Comparison of ENCODE assay signal across 16 cellular contexts in genomic region chr3:42428830-42429229, GRCh38. TPM values are rescaled to one million over a fixed set of nuclear protein-coding genes. Genes with fewer than 3 reads are reported as not detected.
DNase-seq lines count a peak whose midpoint lies in the region; ATAC-seq and TF ChIP-seq lines count a peak whose summit lies in the region.
"Had no signal": no experiment of that assay in that cellular context is flagged by ENCODE, and none has a peak within 500 bp of the region (broad histone marks: within the 10 kb centered on the region; RNA-seq: fewer than 3 reads in every experiment).

No MANE protein-coding gene starts in this region.

- H3K27ac ChIP-seq in neural cell (ENCODE audit: low read length): peak overlapping the region; percentile 84

- TF ChIP-seq CTCF in chondrocyte (IDR thresholded peaks at IDR 0.05) (no peak), neural cell (IDR thresholded peaks at IDR 0.05; ENCODE audit: poor library complexity, severe bottlenecking) (no peak)

- H3K4me3 ChIP-seq in neural cell (ENCODE audit: low read length): peak overlapping the region; percentile 49

- H3K36me3 ChIP-seq in neural cell (ENCODE audit: insufficient read depth, low read length): no peaks in the 10 kb centered on the region

- ATAC-seq in activated CD8-positive, alpha-beta memory T cell treated with anti-CD3 and anti-CD28 coated beads, Interleukin-2, amount 10 ng/mL, durations not matched to agents 7 days and 5 days: no peak
- ATAC-seq in GM19395 (IDR thresholded peaks at IDR 0.05; ENCODE audit: unreplicated experiment): no peak
- ATAC-seq: CD8-positive, alpha-beta T cell had no signal

- peaks cover 10% of the 10 kb centered on the region for H3K9me3 Mint-ChIP-seq in chondrocyte (ENCODE audit: low read depth)
- peaks cover 4% of the 10 kb centered on the region for H3K9me3 Mint-ChIP-seq in activated CD8-positive, alpha-beta memory T cell treated with anti-CD3 and anti-CD28 coated beads, Interleukin-2, amount 10 ng/mL, durations not matched to agents 7 days and 5 days (ENCODE audit: low read depth)

- peaks cover 3% of the 10 kb centered on the region for H3K9me3 ChIP-seq in neural cell (ENCODE audit: low read length)

- CTCF ChIA-PET in activated CD8-positive, alpha-beta memory T cell treated with anti-CD3 and anti-CD28 coated beads, Interleukin-2, amount 10 ng/mL, durations not matched to agents 7 days and 5 days (lab: Charles Lee): interaction anchor here (1.5 kb wide), 1 partner anchor 111 kb away, joined by 3 read pairs; no protein-coding TSS in a partner anchor

- H3K9me2 ChIP-seq in neural cell (ENCODE audit: insufficient read depth, low read length): no peaks in the 10 kb centered on the region

- peak; percentile 4 for DNase-seq in NCI-H2171 (lab: John Stamatoyannopoulos, UW)
- DNase-seq in chondrocyte (ENCODE audit: low spot score): no peak
- no peak for DNase-seq in activated CD8-positive, alpha-beta memory T cell treated with anti-CD3 and anti-CD28 coated beads, Interleukin-2, amount 10 ng/mL, durations not matched to agents 7 days and 5 days
- DNase-seq in stimulated activated CD4-positive, alpha-beta T cell treated with anti-CD3 and anti-CD28 coated beads, Interleukin-2, amount 100 ng/mL, for 24 hours: no peak
- no peak for DNase-seq in AML-193 (lab: John Stamatoyannopoulos, UW)
- DNase-seq: ACHN; Calu3; CD8-positive, alpha-beta T cell; DMS79 treated with DMSO at 0.1 percent for 48 hours; GF-D8; H9; IMR-90 had no signal

- H3K4me2 ChIP-seq in neural cell (ENCODE audit: low read length): peak overlapping the region; percentile 3

- peak; percentile 70 for TF ChIP-seq EP300 in neural cell (conservative IDR thresholded peaks at IDR 0.05; ENCODE audit: poor library complexity, severe bottlenecking)

- H3K27ac Mint-ChIP-seq in chondrocyte (ENCODE audit: unreplicated experiment): peak overlapping the region; percentile 53
- H3K27ac Mint-ChIP-seq in activated CD8-positive, alpha-beta memory T cell treated with anti-CD3 and anti-CD28 coated beads, Interleukin-2, amount 10 ng/mL, durations not matched to agents 7 days and 5 days: no peak overlapping the region
- H3K27ac Mint-ChIP-seq: CD8-positive, alpha-beta T cell; H9 had no signal

- H3F3A ChIP-seq in neural cell (ENCODE audit: insufficient read depth, low read length, poor library complexity, severe bottlenecking): no peaks in the 10 kb centered on the region

- H3K27me3 ChIP-seq in neural cell (ENCODE audit: insufficient read depth, low read depth, low read length): peaks cover 13% of the 10 kb centered on the region

- no peak for TF ChIP-seq RAD21 in neural cell (conservative IDR thresholded peaks at IDR 0.05)

- H4K20me1 ChIP-seq in neural cell (ENCODE audit: insufficient read depth): no peaks in the 10 kb centered on the region

- no peaks in the 10 kb centered on the region for H3K79me2 ChIP-seq in neural cell (replicated peaks; ENCODE audit: insufficient read depth, low read length)

- peaks cover 22% of the 10 kb centered on the region for H3K4me1 Mint-ChIP-seq in chondrocyte (ENCODE audit: low read depth)
- H3K4me1 Mint-ChIP-seq in activated CD8-positive, alpha-beta memory T cell treated with anti-CD3 and anti-CD28 coated beads, Interleukin-2, amount 10 ng/mL, durations not matched to agents 7 days and 5 days: no peaks in the 10 kb centered on the region

- H2AFZ ChIP-seq in neural cell (ENCODE audit: low read depth, low read length): no peak overlapping the region

- peaks cover 16% of the 10 kb centered on the region for H3K27me3 Mint-ChIP-seq in chondrocyte (ENCODE audit: low read depth)
- H3K27me3 Mint-ChIP-seq in activated CD8-positive, alpha-beta memory T cell treated with anti-CD3 and anti-CD28 coated beads, Interleukin-2, amount 10 ng/mL, durations not matched to agents 7 days and 5 days: peaks cover 26% of the 10 kb centered on the region

- no peak overlapping the region for H3K4me3 Mint-ChIP-seq in chondrocyte (ENCODE audit: unreplicated experiment)
- no peak overlapping the region for H3K4me3 Mint-ChIP-seq in activated CD8-positive, alpha-beta memory T cell treated with anti-CD3 and anti-CD28 coated beads, Interleukin-2, amount 10 ng/mL, durations not matched to agents 7 days and 5 days
- H3K4me3 Mint-ChIP-seq: CD8-positive, alpha-beta T cell; H9 had no signal

- H3K9ac ChIP-seq in neural cell (ENCODE audit: low read length): peak overlapping the region; percentile 44

- H3K36me3 Mint-ChIP-seq in chondrocyte (ENCODE audit: low read depth): no peaks in the 10 kb centered on the region
- H3K36me3 Mint-ChIP-seq in activated CD8-positive, alpha-beta memory T cell treated with anti-CD3 and anti-CD28 coated beads, Interleukin-2, amount 10 ng/mL, durations not matched to agents 7 days and 5 days: no peaks in the 10 kb centered on the region
- H3K36me3 Mint-ChIP-seq: CD8-positive, alpha-beta T cell had no signal

TF ChIP-seq in neural cell, 6 proteins besides CTCF, POLR2A, EP300 and RAD21:
- TF ChIP-seq REST (IDR thresholded peaks at IDR 0.05; ENCODE audit: borderline replicate concordance): no peak
- peak; percentile 27 for TF ChIP-seq SMC3 (conservative IDR thresholded peaks at IDR 0.05; ENCODE audit: poor library complexity)
- no peak for TF ChIP-seq MXI1 (conservative IDR thresholded peaks at IDR 0.05; ENCODE audit: poor library complexity, severe bottlenecking)
- no peak for TF ChIP-seq EZH2 (IDR thresholded peaks at IDR 0.05; ENCODE audit: borderline replicate concordance, insufficient read depth, low read length, poor library complexity, severe bottlenecking)
- no peak for TF ChIP-seq TAF1 (IDR thresholded peaks at IDR 0.05; ENCODE audit: low read depth)
- peak; percentile 63 for TF ChIP-seq POLR2AphosphoS5 (IDR thresholded peaks at IDR 0.05)

RNA-seq across cellular contexts. Expression of gene LYZL4, which starts 18.4 kb away (rescaled TPM):
- total RNA-seq in chondrocyte: not detected in 3 replicates
- not detected in 2 replicates for polyA plus RNA-seq in neural cell
- not detected in 2 replicates for polyA minus RNA-seq in neural cell
- total RNA-seq in activated CD8-positive, alpha-beta memory T cell treated with anti-CD3 and anti-CD28 coated beads, Interleukin-2, amount 10 ng/mL, durations not matched to agents 7 days and 5 days: not detected
- total RNA-seq: Calu3; CD8-positive, alpha-beta T cell; H1; H9; IMR-90 had no signal
- polyA plus RNA-seq: BJ, H1, IMR-90 had no signal
